In the genomic region with DNA sequence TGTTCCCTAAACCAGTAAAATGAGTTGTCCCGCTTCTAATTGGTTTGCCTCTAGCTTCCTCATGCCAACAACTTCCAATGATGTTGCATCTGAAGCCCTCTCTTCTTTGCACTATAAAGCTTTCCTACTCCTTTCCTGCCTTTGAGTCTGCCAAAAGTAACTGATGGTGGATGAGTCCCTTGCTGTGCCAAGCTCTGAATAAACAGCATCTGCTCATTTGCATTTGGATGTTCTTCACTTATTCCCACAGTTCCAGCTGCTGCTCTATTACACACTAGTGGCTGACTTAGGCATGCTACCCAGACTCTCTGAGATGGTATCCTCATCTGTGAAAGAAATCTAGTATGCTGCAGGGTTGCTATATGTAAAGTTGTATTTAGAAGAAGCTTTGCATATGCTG, we compare ENCODE assay signal across 25 cellular contexts. TPM values are rescaled to one million over a fixed set of nuclear protein-coding genes. Genes with fewer than 3 reads are reported as not detected.
DNase-seq lines count a peak whose midpoint lies in the region; TF ChIP-seq lines count a peak whose summit lies in the region.
"Had no signal": no experiment of that assay in that cellular context is flagged by ENCODE, and none has a peak within 500 bp of the region (broad histone marks: within the 10 kb centered on the region; RNA-seq: fewer than 3 reads in every experiment).

No MANE protein-coding gene starts in this region.

- no peaks in the 10 kb centered on the region for H3K27me3 Mint-ChIP-seq in endothelial cell (ENCODE audit: unreplicated experiment)

- H3K9me3 ChIP-seq in A673 (ENCODE audit: low read depth, low read length, poor library complexity, severe bottlenecking): peaks cover 2% of the 10 kb centered on the region
- H3K9me3 ChIP-seq: colonic mucosa, HAP-1 had no signal

- CTCF ChIA-PET in A673 (lab: Charles Lee): interaction anchor here (0.9 kb wide), 1 partner anchor 207 kb away, joined by 3 read pairs; a partner anchor contains a TSS

- H3K4me3 ChIP-seq in A673 (ENCODE audit: low read depth, low read length, poor library complexity, severe bottlenecking): no peak overlapping the region
- H3K4me3 ChIP-seq: A549, colonic mucosa, esophagus muscularis mucosa, gastrocnemius medialis, HAP-1, lower lobe of right lung, SK-N-MC, skin epidermis had no signal

- no peaks in the 10 kb centered on the region for H3K4me1 Mint-ChIP-seq in endothelial cell (ENCODE audit: unreplicated experiment)

- no peak for TF ChIP-seq CTCF in A673 (conservative IDR thresholded peaks at IDR 0.05; ENCODE audit: low read depth, low read length)
- no peak for TF ChIP-seq CTCF in GM13977 (IDR thresholded peaks at IDR 0.05; ENCODE audit: extremely low read depth, insufficient read depth, missing control alignments)
- no peak for TF ChIP-seq CTCF in endothelial cell (IDR thresholded peaks at IDR 0.05; ENCODE audit: unreplicated experiment)

- no peaks in the 10 kb centered on the region for H3K36me3 Mint-ChIP-seq in endothelial cell (ENCODE audit: low read depth, unreplicated experiment)

- intact Hi-C loops in A673 (cut with micrococcal nuclease; ENCODE audit: unreplicated experiment): no loop called here

- H3K4me1 ChIP-seq in A673 (ENCODE audit: insufficient read depth, low read length, poor library complexity, severe bottlenecking): no peaks in the 10 kb centered on the region
- H3K4me1 ChIP-seq: A549, colonic mucosa, esophagus muscularis mucosa, gastrocnemius medialis, HAP-1, lower lobe of right lung had no signal

- H3K36me3 ChIP-seq in A673 (ENCODE audit: insufficient read depth, low read length, poor library complexity, severe bottlenecking): no peaks in the 10 kb centered on the region
- H3K36me3 ChIP-seq: colonic mucosa, esophagus muscularis mucosa, gastrocnemius medialis, HAP-1, lower lobe of right lung, neutrophil had no signal

- BruUV-seq in A673 (replicated peaks; lab: Mats Ljungman, UMichigan): no TSS peak

- in situ Hi-C loops in GM13977 (cut with MboI; ENCODE audit: low pct_unique_long_range_greater_than_20kb, low sequenced_read_pairs, unreplicated experiment) (no loop called here), ACHN (cut with HindIII; ENCODE audit: low pct_ligation_motif_present, low pct_unique_long_range_greater_than_20kb, low sequenced_read_pairs) (loop anchor here (10.0 kb wide), 1 partner anchor 58 kb away; no protein-coding TSS in a partner anchor)

- peaks cover 3% of the 10 kb centered on the region for H3K9me3 Mint-ChIP-seq in endothelial cell (ENCODE audit: unreplicated experiment)

- POLR2A ChIA-PET in A673 (lab: Charles Lee; ENCODE audit: low non-redundant PET): no interaction called here

- H3K4me3 Mint-ChIP-seq in endothelial cell (ENCODE audit: unreplicated experiment): no peak overlapping the region
- H3K4me3 Mint-ChIP-seq: activated CD8-positive, alpha-beta T cell treated with anti-CD3 and anti-CD28 coated beads, Interleukin-2, amount 10 ng/mL, durations not matched to agents 7 days and 5 days; T-helper 1 cell treated with Interleukin-12 subunit alpha and Interleukin-12 subunit beta and Interleukin-4 antibody, amounts not matched to agents 30 μg/mL and 1 μg/mL, for 36 hours had no signal

- H3K27ac ChIP-seq in A673 (ENCODE audit: low read depth, low read length, poor library complexity, severe bottlenecking) (no peak overlapping the region), angular gyrus (ENCODE audit: low read depth, low read length) (peak overlapping the region; percentile 94), layer of hippocampus (ENCODE audit: low read depth, low read length) (peak overlapping the region; percentile 94)
- H3K27ac ChIP-seq: A549, colonic mucosa, esophagus muscularis mucosa, gastrocnemius medialis, HL-60, lower lobe of right lung, neutrophil, SK-N-MC, skin epidermis had no signal

- DNase-seq in A673 (ENCODE audit: low spot score) (peak; percentile 3), NCI-H1694 treated with DMSO at 0.1 percent for 48 hours (lab: John Stamatoyannopoulos, UW) (peak; percentile 92), GM13977 (ENCODE audit: low spot score) (no peak), ecto neural progenitor cell (ENCODE audit: low spot score) (no peak), ACHN (no peak), endothelial cell (ENCODE audit: low spot score) (no peak)
- DNase-seq: activated CD8-positive, alpha-beta T cell treated with anti-CD3 and anti-CD28 coated beads, Interleukin-2, amount 10 ng/mL, durations not matched to agents 7 days and 5 days; activated T-cell treated with anti-CD3 and anti-CD28 coated beads, Interleukin-2, amount 50 U/mL, for 1 hour; colonic mucosa; gastrocnemius medialis; Kasumi-1; lower lobe of right lung; NCI-H1048; NCI-H2081 treated with DMSO at 0.1 percent for 48 hours; stimulated activated CD4-positive, alpha-beta T cell treated with anti-CD3 and anti-CD28 coated beads, Interleukin-1b, Interleukin-23, amount 100 ng/mL, for 48 hours had no signal

- no peak overlapping the region for H3K27ac Mint-ChIP-seq in endothelial cell (ENCODE audit: unreplicated experiment)
- H3K27ac Mint-ChIP-seq: activated CD8-positive, alpha-beta T cell treated with anti-CD3 and anti-CD28 coated beads, Interleukin-2, amount 10 ng/mL, durations not matched to agents 7 days and 5 days; T-helper 1 cell treated with Interleukin-12 subunit alpha and Interleukin-12 subunit beta and Interleukin-4 antibody, amounts not matched to agents 30 μg/mL and 1 μg/mL, for 36 hours had no signal

- H3K27me3 ChIP-seq in A673 (replicated peaks; ENCODE audit: insufficient read depth, low read depth, low read length, poor library complexity) (peaks cover 11% of the 10 kb centered on the region), layer of hippocampus (ENCODE audit: control insufficient read depth, insufficient read depth, low read length) (no peaks in the 10 kb centered on the region)
- H3K27me3 ChIP-seq: colonic mucosa, esophagus muscularis mucosa, gastrocnemius medialis had no signal

RNA-seq across cellular contexts. Expression of a gene that starts 24.9 kb away (rescaled TPM):
- total RNA-seq in A673 (2021) (11.2 and 12.6 TPM in 2 replicates), endothelial cell (ENCODE audit: unreplicated experiment) (8.8 TPM)

Comparison
In these comparisons a context has a peak if more than half of its experiments do, and no peak if none do; other contexts are left out.
1. DNase-seq: peak in A673 (single experiment) and NCI-H1694 treated with DMSO at 0.1 percent for 48 hours (single experiment); none in GM13977 (single experiment), ecto neural progenitor cell (single experiment), ACHN (single experiment) and endothelial cell (single experiment).